Comparison of ENCODE assay signal across 9 cellular contexts in genomic region chr3:108127301-108127988, GRCh38. TPM values are rescaled to one million over a fixed set of nuclear protein-coding genes. Genes with fewer than 3 reads are reported as not detected.
DNase-seq lines count a peak whose midpoint lies in the region; ATAC-seq and TF ChIP-seq lines count a peak whose summit lies in the region.
"Had no signal": no experiment of that assay in that cellular context is flagged by ENCODE, and none has a peak within 500 bp of the region (broad histone marks: within the 10 kb centered on the region; RNA-seq: fewer than 3 reads in every experiment).

No MANE protein-coding gene starts in this region.

- ATAC-seq in Right ventricle myocardium inferior (peak; percentile 16), Right ventricle myocardium superior (ENCODE audit: poor library complexity) (no peak), upper lobe of left lung (ENCODE audit: low FRiP score in 2 of 2) (peak in 1 of 2 donors; percentile 48)
- ATAC-seq: HCT116 had no signal

- peaks cover 82% of the 10 kb centered on the region for H3K4me1 Mint-ChIP-seq in activated T-cell treated with anti-CD3 and anti-CD28 coated beads, Interleukin-2, amount 50 U/mL, for 24 hours (ENCODE audit: low read depth)

- H3K9me3 Mint-ChIP-seq in activated T-cell treated with anti-CD3 and anti-CD28 coated beads, Interleukin-2, amount 50 U/mL, for 24 hours, result peaks cover 7% of the 10 kb centered on the region

- DNase-seq in Right ventricle myocardium inferior (ENCODE audit: missing footprints) (no peak), Right ventricle myocardium superior (no peak), mesendoderm (peak; percentile 32), upper lobe of left lung (no peak), DMS 273 (lab: John Stamatoyannopoulos, UW; ENCODE audit: unreplicated experiment) (no peak), SIG-M5 treated with dmso at 0.1 percent for 504 hours (lab: John Stamatoyannopoulos, UW; ENCODE audit: unreplicated experiment) (no peak), WERI-Rb-1 (no peak)
- DNase-seq in activated T-cell treated with anti-CD3 and anti-CD28 coated beads, Interleukin-2, amount 50 U/mL, for 24 hours, result peak; percentile 65

- H3K4me1 ChIP-seq in mesendoderm (ENCODE audit: control insufficient read depth, low read depth, low read length) (no peaks in the 10 kb centered on the region), upper lobe of left lung (peaks cover 13 to 36% (median 19%) of the 10 kb centered on the region in 4 donors)

- no peak overlapping the region for H3K56ac ChIP-seq in mesendoderm (ENCODE audit: low read length)

- H3K27ac Mint-ChIP-seq in activated T-cell treated with anti-CD3 and anti-CD28 coated beads, Interleukin-2, amount 50 U/mL, for 24 hours, result peak overlapping the region; percentile 97

- WGBS in mesendoderm (ENCODE audit: extremely low coverage, insufficient coverage, low lambda C conversion rate), result no CpG with 5 or more reads among the region's 9 CpGs
- WGBS in upper lobe of left lung, 2 donors, result 49 to 56% methylated on average over 9 of the region's 9 CpGs

- H3K23ac ChIP-seq in mesendoderm (ENCODE audit: low read length), result no peak overlapping the region

- TF ChIP-seq CTCF in upper lobe of left lung (IDR thresholded peaks at IDR 0.05) (no peak), WERI-Rb-1 (IDR thresholded peaks at IDR 0.05; ENCODE audit: low read depth, low read length) (no peak)

- H3K27me3 ChIP-seq in mesendoderm (ENCODE audit: insufficient read depth, low read length, poor library complexity) (no peaks in the 10 kb centered on the region), upper lobe of left lung (no peaks in the 10 kb centered on the region), WERI-Rb-1 (ENCODE audit: insufficient read depth, low read depth, severe bottlenecking) (no peaks in the 10 kb centered on the region)

- H3K9me3 ChIP-seq in upper lobe of left lung (no peaks in the 10 kb centered on the region), WERI-Rb-1 (ENCODE audit: severe bottlenecking) (no peaks in the 10 kb centered on the region)

- H3K79me1 ChIP-seq in mesendoderm (ENCODE audit: low read length), result no peaks in the 10 kb centered on the region

- H4K8ac ChIP-seq in mesendoderm (ENCODE audit: low read depth, low read length), result no peak overlapping the region

- peak overlapping the region; percentile 90 for H3K4me3 Mint-ChIP-seq in activated T-cell treated with anti-CD3 and anti-CD28 coated beads, Interleukin-2, amount 50 U/mL, for 24 hours

- H2BK15ac ChIP-seq in mesendoderm (replicated peaks; ENCODE audit: low read depth), result no peak overlapping the region

- no peak overlapping the region for H2BK120ac ChIP-seq in mesendoderm (ENCODE audit: low read depth, low read length)

- no peak overlapping the region for H3K4ac ChIP-seq in mesendoderm (ENCODE audit: low read depth, low read length)

- H2BK5ac ChIP-seq in mesendoderm (ENCODE audit: low read length), result no peak overlapping the region

- no peak overlapping the region for H2AK5ac ChIP-seq in mesendoderm (ENCODE audit: low read length)

- TF ChIP-seq EP300 in upper lobe of left lung (IDR thresholded peaks at IDR 0.05), result no peak

- no peak overlapping the region for H3K18ac ChIP-seq in mesendoderm (ENCODE audit: low read length)

- no peak overlapping the region for H3K9ac ChIP-seq in mesendoderm (ENCODE audit: low read length)

- H4K5ac ChIP-seq in mesendoderm (ENCODE audit: low read length), result no peak overlapping the region

- no peaks in the 10 kb centered on the region for H3K79me2 ChIP-seq in mesendoderm (ENCODE audit: control insufficient read depth, insufficient read depth, low read length)

- H3K4me2 ChIP-seq in mesendoderm (ENCODE audit: low read length), result no peak overlapping the region

- TF ChIP-seq POLR2A in upper lobe of left lung (IDR thresholded peaks at IDR 0.05), result no peak

- H3K27me3 Mint-ChIP-seq in activated T-cell treated with anti-CD3 and anti-CD28 coated beads, Interleukin-2, amount 50 U/mL, for 24 hours, result no peaks in the 10 kb centered on the region

- H3K4me3 ChIP-seq in mesendoderm (ENCODE audit: low read length) (no peak overlapping the region), upper lobe of left lung (no peak overlapping the region), WERI-Rb-1 (ENCODE audit: low read depth, low read length) (no peak overlapping the region)

- H3K36me3 Mint-ChIP-seq in activated T-cell treated with anti-CD3 and anti-CD28 coated beads, Interleukin-2, amount 50 U/mL, for 24 hours (ENCODE audit: low read depth), result peaks cover 71% of the 10 kb centered on the region

- no peak overlapping the region for H3K27ac ChIP-seq in mesendoderm (ENCODE audit: low read depth, low read length)
- H3K27ac ChIP-seq in upper lobe of left lung, result peak overlapping the region in 3 of 4 donors; percentile 12 to 33 (median 32)
- H3K27ac ChIP-seq in WERI-Rb-1, result no peak overlapping the region

- H3K36me3 ChIP-seq in mesendoderm (ENCODE audit: control insufficient read depth, insufficient read depth, low read length) (no peaks in the 10 kb centered on the region), upper lobe of left lung (no peaks in the 10 kb centered on the region), WERI-Rb-1 (no peaks in the 10 kb centered on the region)

- intact Hi-C loops in Right ventricle myocardium inferior (cut with DNase I), result no loop called here
- intact Hi-C loops in Right ventricle myocardium superior (cut with DNase I), result no loop called here

RNA-seq across cellular contexts. Expression of gene CD47, which starts 36.6 kb away (rescaled TPM):
- total RNA-seq in Right ventricle myocardium inferior, result 44.2 TPM
- total RNA-seq in Right ventricle myocardium superior, result 46.2 TPM
- polyA plus RNA-seq in mesendoderm (2013, experiment 1 of 2), result 4.5 TPM
- polyA plus RNA-seq in mesendoderm (2013, experiment 2 of 2), result 5.3 TPM
- total RNA-seq in upper lobe of left lung, result 100 to 1,000 TPM in 4 of 6 donors, 10 to 100 TPM in 2; 79.6 to 352 (median 229) TPM

Comparison
In these comparisons a context has a peak if more than half of its experiments do, and no peak if none do; other contexts are left out.
1. DNase-seq: peak in activated T-cell treated with anti-CD3 and anti-CD28 coated beads, Interleukin-2, amount 50 U/mL, for 24 hours (single experiment) and mesendoderm (single experiment); none in Right ventricle myocardium inferior (single experiment), Right ventricle myocardium superior (single experiment), upper lobe of left lung (0 of 2), DMS 273 (single experiment), SIG-M5 treated with dmso at 0.1 percent for 504 hours (single experiment) and WERI-Rb-1 (single experiment).
2. H3K27ac ChIP-seq: peak in upper lobe of left lung (3 of 4); none in mesendoderm (single experiment) and WERI-Rb-1 (single experiment).